In genomic region chr7:44489955-44490350, GRCh38 we compare ENCODE assay signal across 8 cellular contexts. TPM values are rescaled to one million over a fixed set of nuclear protein-coding genes. Genes with fewer than 3 reads are reported as not detected.
DNase-seq lines count a peak whose midpoint lies in the region; ATAC-seq and TF ChIP-seq lines count a peak whose summit lies in the region.

No MANE protein-coding gene starts in this region.

- H3K27me3 ChIP-seq in body of pancreas (no peaks in the 10 kb centered on the region), kidney epithelial cell (ENCODE audit: control insufficient read depth, insufficient read depth, low read length) (no peaks in the 10 kb centered on the region)

- intact Hi-C loops in body of pancreas (cut with DNase I): no loop called here

- WGBS in body of pancreas, 2 donors: 0 to 1% methylated on average over 18 to 19 of the region's 19 CpGs

- H3K9me3 ChIP-seq in body of pancreas: no peaks in the 10 kb centered on the region

- in situ Hi-C loops in GM13977 (cut with MboI; ENCODE audit: low pct_unique_long_range_greater_than_20kb, low sequenced_read_pairs, unreplicated experiment): no loop called here

- peaks cover 44% of the 10 kb centered on the region for H3K4me1 ChIP-seq in body of pancreas

- H3K36me3 ChIP-seq in body of pancreas (replicated peaks in 1 of 2; ENCODE audit: insufficient read depth in 1 of 2, low read depth in 2 of 2) (no peaks in the 10 kb centered on the region), kidney epithelial cell (ENCODE audit: control insufficient read depth, insufficient read depth, low read length) (no peaks in the 10 kb centered on the region)

- DNase-seq in GM13977 (ENCODE audit: low spot score) (peak; percentile 49), body of pancreas (peak in 1 of 4 donors; percentile 14), kidney epithelial cell (ENCODE audit: low read depth) (no peak), OCI-M2 (lab: John Stamatoyannopoulos, UW; ENCODE audit: unreplicated experiment) (no peak)
- no peak for DNase-seq in stimulated activated naive CD8-positive, alpha-beta T cell treated with anti-CD3 and anti-CD28 coated beads, Interleukin-15, Interleukin-2, amounts not matched to agents 100 U/mL and 50 U/mL, for 24 hours

- ATAC-seq in HG02973 (IDR thresholded peaks at IDR 0.05; ENCODE audit: unreplicated experiment): peak; percentile 14
- no peak for ATAC-seq in body of pancreas
- peak; percentile 30 for ATAC-seq in stimulated activated naive CD8-positive, alpha-beta T cell treated with anti-CD3 and anti-CD28 coated beads, Interleukin-15, Interleukin-2, amounts not matched to agents 100 U/mL and 50 U/mL, for 24 hours

- TF ChIP-seq POLR2A in body of pancreas (IDR thresholded peaks at IDR 0.05): no peak

- H3K27ac ChIP-seq in 22Rv1 (peak overlapping the region; percentile 88), body of pancreas (peak overlapping the region; percentile 81 to 99 (median 97))

- TF ChIP-seq CTCF in 22Rv1 (IDR thresholded peaks at IDR 0.05): no peak
- no peak for TF ChIP-seq CTCF in GM13977 (IDR thresholded peaks at IDR 0.05; ENCODE audit: extremely low read depth, insufficient read depth, missing control alignments)
- TF ChIP-seq CTCF in body of pancreas (IDR thresholded peaks at IDR 0.05): no peak
- no peak for TF ChIP-seq CTCF in kidney epithelial cell (IDR thresholded peaks at IDR 0.05; ENCODE audit: insufficient read depth, low read length, poor library complexity, severe bottlenecking)

- H3K4me3 ChIP-seq in body of pancreas (peak overlapping the region; percentile 86 to 98), kidney epithelial cell (ENCODE audit: low read depth, low read length) (peak overlapping the region; percentile 77)

TF ChIP-seq in PFSK-1, 5 proteins besides CTCF, POLR2A, EP300 and RAD21:
- TF ChIP-seq TAF1 (IDR thresholded peaks at IDR 0.05; ENCODE audit: borderline replicate concordance, insufficient read depth, low read length) (peak; percentile 31; the same call in 1 of the 2 replicates), SIN3A (IDR thresholded peaks at IDR 0.05; ENCODE audit: borderline replicate concordance, insufficient read depth, low read length) (peak; percentile 42; the same call in 1 of the 2 replicates), FOXP2 (optimal IDR thresholded peaks at IDR 0.05; ENCODE audit: borderline replicate concordance, extremely low read depth, extremely low read length, insufficient read depth) (no peak)
- TF ChIP-seq, protein P1, sequence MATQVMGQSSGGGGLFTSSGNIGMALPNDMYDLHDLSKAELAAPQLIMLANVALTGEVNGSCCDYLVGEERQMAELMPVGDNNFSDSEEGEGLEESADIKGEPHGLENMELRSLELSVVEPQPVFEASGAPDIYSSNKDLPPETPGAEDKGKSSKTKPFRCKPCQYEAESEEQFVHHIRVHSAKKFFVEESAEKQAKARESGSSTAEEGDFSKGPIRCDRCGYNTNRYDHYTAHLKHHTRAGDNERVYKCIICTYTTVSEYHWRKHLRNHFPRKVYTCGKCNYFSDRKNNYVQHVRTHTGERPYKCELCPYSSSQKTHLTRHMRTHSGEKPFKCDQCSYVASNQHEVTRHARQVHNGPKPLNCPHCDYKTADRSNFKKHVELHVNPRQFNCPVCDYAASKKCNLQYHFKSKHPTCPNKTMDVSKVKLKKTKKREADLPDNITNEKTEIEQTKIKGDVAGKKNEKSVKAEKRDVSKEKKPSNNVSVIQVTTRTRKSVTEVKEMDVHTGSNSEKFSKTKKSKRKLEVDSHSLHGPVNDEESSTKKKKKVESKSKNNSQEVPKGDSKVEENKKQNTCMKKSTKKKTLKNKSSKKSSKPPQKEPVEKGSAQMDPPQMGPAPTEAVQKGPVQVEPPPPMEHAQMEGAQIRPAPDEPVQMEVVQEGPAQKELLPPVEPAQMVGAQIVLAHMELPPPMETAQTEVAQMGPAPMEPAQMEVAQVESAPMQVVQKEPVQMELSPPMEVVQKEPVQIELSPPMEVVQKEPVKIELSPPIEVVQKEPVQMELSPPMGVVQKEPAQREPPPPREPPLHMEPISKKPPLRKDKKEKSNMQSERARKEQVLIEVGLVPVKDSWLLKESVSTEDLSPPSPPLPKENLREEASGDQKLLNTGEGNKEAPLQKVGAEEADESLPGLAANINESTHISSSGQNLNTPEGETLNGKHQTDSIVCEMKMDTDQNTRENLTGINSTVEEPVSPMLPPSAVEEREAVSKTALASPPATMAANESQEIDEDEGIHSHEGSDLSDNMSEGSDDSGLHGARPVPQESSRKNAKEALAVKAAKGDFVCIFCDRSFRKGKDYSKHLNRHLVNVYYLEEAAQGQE (IDR thresholded peaks at IDR 0.05; ENCODE audit: insufficient read depth in 1 of 2, low read depth in 2 of 2, low read length in 2 of 2): no peak

RNA-seq across cellular contexts. Expression of gene NUDCD3, which starts 0.5 kb away (rescaled TPM):
- 69.4 TPM for polyA plus RNA-seq in PFSK-1 (2012; ENCODE audit: insufficient read length, low read depth)
- total RNA-seq in body of pancreas (10 to 100 TPM; 20.4 to 20.8 TPM), kidney epithelial cell (71.7 and 81.7 TPM in 2 replicates)

RNA-seq across cellular contexts. Expression of gene NPC1L1, which starts 51.2 kb away (rescaled TPM):
- polyA plus RNA-seq in PFSK-1 (2012; ENCODE audit: insufficient read length, low read depth): 0.05 TPM
- under 1 TPM in 1 of 2 donors, not detected in 1; 0.52 TPM for total RNA-seq in body of pancreas
- 0.96 and 1.5 TPM in 2 replicates for total RNA-seq in kidney epithelial cell
